Comparison of ENCODE assay signal across 17 cellular contexts in genomic region chr6:62283359-62283758, GRCh38. TPM values are rescaled to one million over a fixed set of nuclear protein-coding genes. Genes with fewer than 3 reads are reported as not detected.
"Had no signal": no experiment of that assay in that cellular context is flagged by ENCODE, and none has a peak within 500 bp of the region (broad histone marks: within the 10 kb centered on the region; RNA-seq: fewer than 3 reads in every experiment).

No MANE protein-coding gene starts in this region.

- H3K4me3 ChIP-seq: esophagus squamous epithelium, heart right ventricle, psoas muscle, sigmoid colon, thoracic aorta, uterus had no signal

- H3K4me1 ChIP-seq: foreskin keratinocyte, psoas muscle, uterus had no signal

- H3K27me3 ChIP-seq: uterus had no signal

- H3K36me3 ChIP-seq: esophagus squamous epithelium, heart right ventricle, sigmoid colon, thoracic aorta had no signal

- H3K9me3 ChIP-seq: esophagus squamous epithelium, heart right ventricle, psoas muscle, sigmoid colon, thoracic aorta, uterus had no signal

- ATAC-seq: foreskin keratinocyte; heart right ventricle; psoas muscle; stimulated activated naive CD8-positive, alpha-beta T cell treated with anti-CD3 and anti-CD28 coated beads, Interleukin-15, Interleukin-2, amounts not matched to agents 100 U/mL and 50 U/mL, for 24 hours had no signal

- DNase-seq: activated CD4-positive, alpha-beta memory T cell treated with anti-CD3 and anti-CD28 coated beads for 36 hours; activated gamma-delta T cell; activated naive CD8-positive, alpha-beta T cell treated with anti-CD3 and anti-CD28 coated beads for 36 hours; activated T-cell treated with anti-CD3 and anti-CD28 coated beads, Interleukin-2, amount 50 U/mL, for 48 hours; esophagus squamous epithelium; kidney; occipital lobe; psoas muscle; sigmoid colon; stimulated activated CD4-positive, alpha-beta T cell treated with anti-CD3 and anti-CD28 coated beads, Interleukin-2, amount 100 ng/mL, for 48 hours; stimulated activated naive CD8-positive, alpha-beta T cell treated with anti-CD3 and anti-CD28 coated beads, Interleukin-15, Interleukin-2, amounts not matched to agents 100 U/mL and 50 U/mL, for 24 hours; T-helper 9 cell; uterus had no signal

- H3K27ac ChIP-seq: esophagus squamous epithelium, foreskin keratinocyte, heart right ventricle, psoas muscle, sigmoid colon, thoracic aorta, uterus had no signal

RNA-seq across cellular contexts. Expression of gene KHDRBS2, which starts 2.7 kb away (rescaled TPM):
- total RNA-seq: activated CD4-positive, alpha-beta memory T cell treated with anti-CD3 and anti-CD28 coated beads for 36 hours; activated naive CD8-positive, alpha-beta T cell treated with anti-CD3 and anti-CD28 coated beads for 36 hours; esophagus squamous epithelium; foreskin keratinocyte had no signal
- polyA plus RNA-seq: foreskin keratinocyte, heart right ventricle, liver had no signal
